31 cellular contexts compared by ENCODE assay signal in genomic region chr1:200146100-200146499, GRCh38.
DNase-seq lines count a peak whose midpoint lies in the region; ATAC-seq and TF ChIP-seq lines count a peak whose summit lies in the region.
"Had no signal": no experiment of that assay in that cellular context is flagged by ENCODE, and none has a peak within 500 bp of the region (broad histone marks: within the 10 kb centered on the region; RNA-seq: fewer than 3 reads in every experiment).

No MANE protein-coding gene starts in this region.

- no peak for TF ChIP-seq POLR2A in sigmoid colon (IDR thresholded peaks at IDR 0.05)

- H3K27me3 Mint-ChIP-seq in CD4-positive, CD25-positive, alpha-beta regulatory T cell = no peaks in the 10 kb centered on the region
- H3K27me3 Mint-ChIP-seq in effector memory CD8-positive, alpha-beta T cell = no peaks in the 10 kb centered on the region
- H3K27me3 Mint-ChIP-seq: activated CD4-positive, alpha-beta memory T cell treated with anti-CD3 and anti-CD28 coated beads for 36 hours; stimulated activated naive CD8-positive, alpha-beta T cell treated with anti-CD3 and anti-CD28 coated beads, Interleukin-15, Interleukin-2, amounts not matched to agents 100 ng/mL and 50 ng/mL, for 24 hours had no signal

- H3K36me3 Mint-ChIP-seq in CD4-positive, CD25-positive, alpha-beta regulatory T cell = no peaks in the 10 kb centered on the region
- H3K36me3 Mint-ChIP-seq in effector memory CD8-positive, alpha-beta T cell (ENCODE audit: insufficient read depth) = no peaks in the 10 kb centered on the region
- H3K36me3 Mint-ChIP-seq: activated CD4-positive, alpha-beta memory T cell treated with anti-CD3 and anti-CD28 coated beads for 36 hours had no signal

- no peaks in the 10 kb centered on the region for H3K36me3 ChIP-seq in CD4-positive, CD25-positive, alpha-beta regulatory T cell (ENCODE audit: control insufficient read depth, insufficient read depth, low read length)
- H3K36me3 ChIP-seq in sigmoid colon = no peaks in the 10 kb centered on the region
- H3K36me3 ChIP-seq: breast epithelium, SJSA1, thoracic aorta had no signal

- no peaks in the 10 kb centered on the region for H3K9me3 ChIP-seq in CD4-positive, CD25-positive, alpha-beta regulatory T cell (ENCODE audit: control insufficient read depth in 2 of 2, low read length in 2 of 2)
- H3K9me3 ChIP-seq in sigmoid colon = no peaks in the 10 kb centered on the region
- H3K9me3 ChIP-seq: breast epithelium, pancreas, SJSA1, thoracic aorta had no signal

- H3K27me3 ChIP-seq in CD4-positive, CD25-positive, alpha-beta regulatory T cell (ENCODE audit: control insufficient read depth, insufficient read depth, low read length) = no peaks in the 10 kb centered on the region
- no peaks in the 10 kb centered on the region for H3K27me3 ChIP-seq in sigmoid colon
- H3K27me3 ChIP-seq: breast epithelium, pancreas, SJSA1 had no signal

- no peak for TF ChIP-seq EP300 in sigmoid colon (IDR thresholded peaks at IDR 0.05)

- peaks cover 0 to 7% (median 0%) of the 10 kb centered on the region in 7 donors for H3K9me3 Mint-ChIP-seq in CD4-positive, CD25-positive, alpha-beta regulatory T cell
- H3K9me3 Mint-ChIP-seq in effector memory CD8-positive, alpha-beta T cell = no peaks in the 10 kb centered on the region
- H3K9me3 Mint-ChIP-seq: activated CD4-positive, alpha-beta memory T cell treated with anti-CD3 and anti-CD28 coated beads for 36 hours; activated naive CD4-positive, alpha-beta T cell treated with anti-CD3 and anti-CD28 coated beads for 36 hours; activated T-helper 1 cell treated with anti-CD3 and anti-CD28 coated beads, Interleukin-12 subunit alpha, Interleukin-12 subunit beta, Interleukin-2, Interleukin-4 antibody, amounts not matched to agents 30 ng/mL and 10 ng/mL and 1 ng/mL, durations not matched to agents 14 hours and 24 hours and 36 hours; nephron; stimulated activated naive CD8-positive, alpha-beta T cell treated with anti-CD3 and anti-CD28 coated beads, Interleukin-15, Interleukin-2, amounts not matched to agents 100 ng/mL and 50 ng/mL, for 24 hours had no signal

- WGBS in sigmoid colon, 2 donors = 30 to 50% methylated on average over 1 of the region's 1 CpG

- H3K4me1 Mint-ChIP-seq in CD4-positive, CD25-positive, alpha-beta regulatory T cell = peaks cover 13 to 41% (median 22%) of the 10 kb centered on the region in 4 donors
- H3K4me1 Mint-ChIP-seq in effector memory CD8-positive, alpha-beta T cell (ENCODE audit: low read depth in 2 of 2) = peaks cover 0 to 3% of the 10 kb centered on the region in 2 donors
- H3K4me1 Mint-ChIP-seq: nephron had no signal

- H3K27ac Mint-ChIP-seq in CD4-positive, CD25-positive, alpha-beta regulatory T cell = no peak overlapping the region
- no peak overlapping the region for H3K27ac Mint-ChIP-seq in effector memory CD8-positive, alpha-beta T cell
- H3K27ac Mint-ChIP-seq: activated CD4-positive, alpha-beta memory T cell treated with anti-CD3 and anti-CD28 coated beads for 36 hours; activated naive CD4-positive, alpha-beta T cell treated with anti-CD3 and anti-CD28 coated beads for 36 hours; activated T-helper 1 cell treated with anti-CD3 and anti-CD28 coated beads, Interleukin-12 subunit alpha, Interleukin-12 subunit beta, Interleukin-2, Interleukin-4 antibody, amounts not matched to agents 30 ng/mL and 10 ng/mL and 1 ng/mL, durations not matched to agents 14 hours and 24 hours and 36 hours; nephron; stimulated activated naive CD8-positive, alpha-beta T cell treated with anti-CD3 and anti-CD28 coated beads, Interleukin-15, Interleukin-2, amounts not matched to agents 100 ng/mL and 50 ng/mL, for 24 hours had no signal

- peak in 1 of 2 donors; percentile 39 for ATAC-seq in CD4-positive, CD25-positive, alpha-beta regulatory T cell (ENCODE audit: low read depth in 2 of 2)
- ATAC-seq in GM18508 (IDR thresholded peaks at IDR 0.05; ENCODE audit: insufficient read depth, unreplicated experiment) (peak; percentile 52), HG03520 (IDR thresholded peaks at IDR 0.05; ENCODE audit: unreplicated experiment) (peak; percentile 60), HG02759 (IDR thresholded peaks at IDR 0.05; ENCODE audit: unreplicated experiment) (no peak), HG03135 (IDR thresholded peaks at IDR 0.05; ENCODE audit: unreplicated experiment) (no peak)
- ATAC-seq in effector memory CD8-positive, alpha-beta T cell (replicated peaks) = peak; percentile 48
- ATAC-seq: pancreas had no signal

- intact Hi-C loops in sigmoid colon (cut with DNase I) = no loop called here

- no peak for TF ChIP-seq CTCF in sigmoid colon (IDR thresholded peaks at IDR 0.05)

- no peak overlapping the region for H3K4me3 ChIP-seq in CD4-positive, CD25-positive, alpha-beta regulatory T cell (ENCODE audit: low read depth, low read length)
- H3K4me3 ChIP-seq in sigmoid colon = no peak overlapping the region
- H3K4me3 ChIP-seq: breast epithelium, pancreas, SJSA1, thoracic aorta had no signal

- H3K4me1 ChIP-seq in CD4-positive, CD25-positive, alpha-beta regulatory T cell (ENCODE audit: control insufficient read depth, insufficient read depth, low read length, poor library complexity, severe bottlenecking) = peaks cover 10% of the 10 kb centered on the region
- no peaks in the 10 kb centered on the region for H3K4me1 ChIP-seq in sigmoid colon
- H3K4me1 ChIP-seq: breast epithelium had no signal

- peak in 1 of 3 donors; percentile 51 for DNase-seq in CD4-positive, CD25-positive, alpha-beta regulatory T cell
- no peak for DNase-seq in effector memory CD8-positive, alpha-beta T cell
- DNase-seq in DMS79 (lab: John Stamatoyannopoulos, UW) (no peak), sigmoid colon (no peak)
- DNase-seq: activated CD4-positive, alpha-beta memory T cell treated with anti-CD3 and anti-CD28 coated beads for 36 hours; activated CD4-positive, CD25-positive, alpha-beta regulatory T cell treated with anti-CD3 and anti-CD28 coated beads, Interleukin-2, amount 50 U/mL, for 72 hours; activated CD8-positive, alpha-beta memory T cell treated with anti-CD3 and anti-CD28 coated beads, Interleukin-2, amount 50 U/mL, for 4 hours; activated naive CD4-positive, alpha-beta T cell treated with anti-CD3 and anti-CD28 coated beads for 36 hours; DMS53; effector CD4-positive, alpha-beta T cell; HCEC 1CT; Karpas-422; NCI-H1048; NCI-H1694; NCI-H2171 treated with DMSO at 0.1 percent for 48 hours; NCI-H524; NK-92 treated with Interleukin-12 subunit alpha and Interleukin-12 subunit beta, amount 100 ng/mL, for 24 hours; pancreas; retina; small intestine had no signal

- peak overlapping the region; percentile 34 for H3K27ac ChIP-seq in CD4-positive, CD25-positive, alpha-beta regulatory T cell (ENCODE audit: insufficient read depth, low read length, poor library complexity, severe bottlenecking)
- no peak overlapping the region for H3K27ac ChIP-seq in sigmoid colon
- H3K27ac ChIP-seq: breast epithelium, epithelial cell of prostate, pancreas, SJSA1, thoracic aorta had no signal

- no peak overlapping the region for H3K4me3 Mint-ChIP-seq in CD4-positive, CD25-positive, alpha-beta regulatory T cell
- H3K4me3 Mint-ChIP-seq in effector memory CD8-positive, alpha-beta T cell = no peak overlapping the region
- H3K4me3 Mint-ChIP-seq: activated CD4-positive, alpha-beta memory T cell treated with anti-CD3 and anti-CD28 coated beads for 36 hours; activated naive CD4-positive, alpha-beta T cell treated with anti-CD3 and anti-CD28 coated beads for 36 hours; activated T-helper 1 cell treated with anti-CD3 and anti-CD28 coated beads, Interleukin-12 subunit alpha, Interleukin-12 subunit beta, Interleukin-2, Interleukin-4 antibody, amounts not matched to agents 30 ng/mL and 10 ng/mL and 1 ng/mL, durations not matched to agents 14 hours and 24 hours and 36 hours; nephron; stimulated activated naive CD8-positive, alpha-beta T cell treated with anti-CD3 and anti-CD28 coated beads, Interleukin-15, Interleukin-2, amounts not matched to agents 100 ng/mL and 50 ng/mL, for 24 hours had no signal

Comparison
In these comparisons a context has a peak if more than half of its experiments do, and no peak if none do; other contexts are left out.
1. ATAC-seq: peak in GM18508 (single experiment), HG03520 (single experiment) and effector memory CD8-positive, alpha-beta T cell (single experiment); none in HG02759 (single experiment) and HG03135 (single experiment).